14 cellular contexts compared by ENCODE assay signal in the genomic region with DNA sequence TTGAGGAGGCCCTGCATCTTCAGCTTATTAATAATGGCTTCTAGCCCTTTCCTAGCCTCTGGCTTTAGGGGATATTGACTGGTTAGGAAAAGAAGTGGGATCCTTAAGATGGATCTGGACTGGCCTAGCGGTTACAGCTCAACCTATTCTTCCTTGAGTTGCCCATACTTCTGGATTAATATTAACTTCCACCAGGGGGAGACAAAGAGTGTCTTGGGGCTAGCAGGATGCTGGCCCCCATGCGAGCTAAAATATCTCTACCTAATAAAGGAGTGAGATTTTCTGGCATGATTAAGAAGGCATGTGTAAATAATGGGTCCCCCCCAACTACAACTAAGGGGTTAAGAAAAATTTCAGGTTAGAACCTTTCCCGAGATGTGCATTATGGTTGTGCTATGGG. TPM values are rescaled to one million over a fixed set of nuclear protein-coding genes. Genes with fewer than 3 reads are reported as not detected.
DNase-seq lines count a peak whose midpoint lies in the region; ATAC-seq and TF ChIP-seq lines count a peak whose summit lies in the region.
"Had no signal": no experiment of that assay in that cellular context is flagged by ENCODE, and none has a peak within 500 bp of the region (broad histone marks: within the 10 kb centered on the region; RNA-seq: fewer than 3 reads in every experiment).

No MANE protein-coding gene starts in this region.

- CTCF ChIA-PET in SK-N-SH (lab: Yijun Ruan, JAX) = interaction anchor here (0.9 to 2.6 kb wide), 2 partner anchors 11 to 24 kb away, joined by 4 to 8 read pairs; no protein-coding TSS in a partner anchor

- ATAC-seq in SK-N-SH treated with all-trans-retinoic acid at 6 μM for 48 hours (no peak), upper lobe of left lung (ENCODE audit: low FRiP score in 2 of 2) (no peak)
- ATAC-seq: activated CD8-positive, alpha-beta memory T cell treated with anti-CD3 and anti-CD28 coated beads, Interleukin-2, amount 10 ng/mL, durations not matched to agents 7 days and 5 days; body of pancreas had no signal

- TF ChIP-seq EP300 in SK-N-SH (IDR thresholded peaks at IDR 0.05; ENCODE audit: borderline replicate concordance in 1 of 2, low read depth in 1 of 2, low read length in 1 of 2) (no peak), upper lobe of left lung (IDR thresholded peaks at IDR 0.05) (no peak)

- no peaks in the 10 kb centered on the region for H3K4me1 ChIP-seq in SK-N-SH (ENCODE audit: control insufficient read depth in 1 of 2, insufficient read depth in 2 of 2, low read depth in 1 of 2, low read length in 1 of 2)
- H3K4me1 ChIP-seq in KMS-11 (ENCODE audit: low read depth, poor library complexity, severe bottlenecking) = no peaks in the 10 kb centered on the region
- H3K4me1 ChIP-seq in upper lobe of left lung = no peaks in the 10 kb centered on the region
- no peaks in the 10 kb centered on the region for H3K4me1 ChIP-seq in GM23248 (ENCODE audit: insufficient read depth)
- H3K4me1 ChIP-seq: body of pancreas had no signal

- no peak for TF ChIP-seq POLR2A in upper lobe of left lung (IDR thresholded peaks at IDR 0.05)

- in situ Hi-C loops in GM23248 (cut with MboI) = no loop called here

- H3K4me2 ChIP-seq in SK-N-SH (no peak overlapping the region), KMS-11 (no peak overlapping the region), GM23248 (ENCODE audit: unreplicated experiment) (no peak overlapping the region)

- H4K20me1 ChIP-seq in SK-N-SH (ENCODE audit: insufficient read depth) (no peaks in the 10 kb centered on the region), KMS-11 (ENCODE audit: insufficient read depth) (no peaks in the 10 kb centered on the region), GM23248 (ENCODE audit: insufficient read depth) (no peaks in the 10 kb centered on the region)

- H3K4me3 ChIP-seq in SK-N-SH (ENCODE audit: low read depth in 2 of 2, low read length in 1 of 2) = no peak overlapping the region
- no peak overlapping the region for H3K4me3 ChIP-seq in KMS-11 (IDR thresholded peaks at IDR 0.05; ENCODE audit: insufficient read depth, low read depth, low read length)
- no peak overlapping the region for H3K4me3 ChIP-seq in WERI-Rb-1 (ENCODE audit: low read depth, low read length)
- H3K4me3 ChIP-seq in retinal pigment epithelial cell (ENCODE audit: low read length) = no peak overlapping the region
- H3K4me3 ChIP-seq in upper lobe of left lung = no peak overlapping the region
- H3K4me3 ChIP-seq in GM23248 = no peak overlapping the region
- H3K4me3 ChIP-seq: body of pancreas had no signal

- H3K36me3 ChIP-seq in SK-N-SH (replicated peaks in 1 of 2; ENCODE audit: control insufficient read depth in 1 of 2, insufficient read depth in 2 of 2, low read length in 1 of 2) = no peaks in the 10 kb centered on the region
- H3K36me3 ChIP-seq in KMS-11 (ENCODE audit: insufficient read depth) = no peaks in the 10 kb centered on the region
- no peaks in the 10 kb centered on the region for H3K36me3 ChIP-seq in WERI-Rb-1
- H3K36me3 ChIP-seq in upper lobe of left lung = no peaks in the 10 kb centered on the region
- H3K36me3 ChIP-seq in GM23248 (ENCODE audit: low read depth) = no peaks in the 10 kb centered on the region

- H3K9me3 ChIP-seq in SK-N-SH = peaks cover 5% of the 10 kb centered on the region
- peaks cover 20% of the 10 kb centered on the region for H3K9me3 ChIP-seq in WERI-Rb-1 (ENCODE audit: severe bottlenecking)
- peaks cover 37 to 68% (median 55%) of the 10 kb centered on the region in 4 donors for H3K9me3 ChIP-seq in upper lobe of left lung
- H3K9me3 ChIP-seq in GM23248 (ENCODE audit: low read depth) = no peaks in the 10 kb centered on the region

- POLR2A ChIA-PET in SK-N-SH (lab: Yijun Ruan, JAX) = no interaction called here

- DNase-seq in SK-N-SH (no peak), WERI-Rb-1 (no peak), retinal pigment epithelial cell (ENCODE audit: low read depth) (no peak), NCI-H510A (lab: John Stamatoyannopoulos, UW) (no peak), upper lobe of left lung (no peak), GM23248 (no peak)
- DNase-seq: activated CD8-positive, alpha-beta memory T cell treated with anti-CD3 and anti-CD28 coated beads, Interleukin-2, amount 10 ng/mL, durations not matched to agents 7 days and 5 days; activated naive CD4-positive, alpha-beta T cell treated with Interleukin-2 at 50 U/mL for 16 hours; body of pancreas; DMS79 treated with DMSO at 0.1 percent for 48 hours; NCI-H1436; NCI-H510A treated with DMSO at 0.1 percent for 48 hours had no signal

- no peaks in the 10 kb centered on the region for H3K79me2 ChIP-seq in SK-N-SH (ENCODE audit: insufficient read depth)
- H3K79me2 ChIP-seq in KMS-11 (ENCODE audit: insufficient read depth, low read depth) = no peaks in the 10 kb centered on the region
- H3K79me2 ChIP-seq in GM23248 (ENCODE audit: insufficient read depth) = no peaks in the 10 kb centered on the region

- H3F3A ChIP-seq in SK-N-SH (replicated peaks; ENCODE audit: insufficient read depth) (no peaks in the 10 kb centered on the region), GM23248 (ENCODE audit: insufficient read depth) (no peaks in the 10 kb centered on the region)

- WGBS in SK-N-SH (ENCODE audit: low lambda C conversion rate) = 77% methylated on average over 3 of the region's 3 CpGs
- WGBS in upper lobe of left lung, 2 donors = 96% methylated on average over 3 of the region's 3 CpGs
- WGBS in GM23248 (ENCODE audit: low coverage in 1 of 2, low lambda C conversion rate in 2 of 2, missing lambda C conversion rate in 2 of 2), 2 experiments = 81 to 86% methylated on average over 3 of the region's 3 CpGs

- TF ChIP-seq CTCF in SK-N-SH (IDR thresholded peaks at IDR 0.05) = peak; percentile 43
- peak; percentile 54 for TF ChIP-seq CTCF in KMS-11 (conservative IDR thresholded peaks at IDR 0.05; ENCODE audit: low read depth, low read length)
- TF ChIP-seq CTCF in WERI-Rb-1 (IDR thresholded peaks at IDR 0.05; ENCODE audit: low read depth, low read length) = peak; percentile 1; the same call in 1 of the 2 replicates
- peak; percentile 11 for TF ChIP-seq CTCF in retinal pigment epithelial cell (conservative IDR thresholded peaks at IDR 0.05; ENCODE audit: low read depth, low read length)
- no peak for TF ChIP-seq CTCF in upper lobe of left lung (IDR thresholded peaks at IDR 0.05)

- H3K9ac ChIP-seq in SK-N-SH = no peak overlapping the region
- H3K9ac ChIP-seq in KMS-11 = no peak overlapping the region
- no peak overlapping the region for H3K9ac ChIP-seq in GM23248

- TF ChIP-seq RAD21 in SK-N-SH (IDR thresholded peaks at IDR 0.05; ENCODE audit: low read length) = no peak

- H3K9me2 ChIP-seq in SK-N-SH (no peaks in the 10 kb centered on the region), GM23248 (ENCODE audit: insufficient read depth) (no peaks in the 10 kb centered on the region)

- no peak overlapping the region for H2AFZ ChIP-seq in SK-N-SH (ENCODE audit: low read depth)
- no peak overlapping the region for H2AFZ ChIP-seq in KMS-11 (ENCODE audit: low read depth)
- H2AFZ ChIP-seq in GM23248 = no peak overlapping the region

- H3K27me3 ChIP-seq in SK-N-SH (ENCODE audit: insufficient read depth) (no peaks in the 10 kb centered on the region), KMS-11 (ENCODE audit: insufficient read depth, low read depth) (no peaks in the 10 kb centered on the region), WERI-Rb-1 (ENCODE audit: insufficient read depth, low read depth, severe bottlenecking) (no peaks in the 10 kb centered on the region), upper lobe of left lung (no peaks in the 10 kb centered on the region), GM23248 (replicated peaks; ENCODE audit: insufficient read depth) (no peaks in the 10 kb centered on the region)
- H3K27me3 ChIP-seq: body of pancreas had no signal

- H3K27ac ChIP-seq in SK-N-SH (ENCODE audit: low read depth in 2 of 2, low read length in 1 of 2) (no peak overlapping the region), KMS-11 (no peak overlapping the region), WERI-Rb-1 (no peak overlapping the region), upper lobe of left lung (no peak overlapping the region), GM23248 (no peak overlapping the region)
- H3K27ac ChIP-seq: body of pancreas had no signal

TF ChIP-seq in SK-N-SH, 30 proteins besides CTCF, POLR2A, EP300 and RAD21 (continues in another document):
- TF ChIP-seq TEAD4 (IDR thresholded peaks at IDR 0.05; ENCODE audit: borderline replicate concordance, insufficient read depth) (no peak), NRF1 (IDR thresholded peaks at IDR 0.05; ENCODE audit: low read depth, low read length) (no peak), GABPA (IDR thresholded peaks at IDR 0.05; ENCODE audit: low read depth) (no peak)
- TF ChIP-seq, protein P1, sequence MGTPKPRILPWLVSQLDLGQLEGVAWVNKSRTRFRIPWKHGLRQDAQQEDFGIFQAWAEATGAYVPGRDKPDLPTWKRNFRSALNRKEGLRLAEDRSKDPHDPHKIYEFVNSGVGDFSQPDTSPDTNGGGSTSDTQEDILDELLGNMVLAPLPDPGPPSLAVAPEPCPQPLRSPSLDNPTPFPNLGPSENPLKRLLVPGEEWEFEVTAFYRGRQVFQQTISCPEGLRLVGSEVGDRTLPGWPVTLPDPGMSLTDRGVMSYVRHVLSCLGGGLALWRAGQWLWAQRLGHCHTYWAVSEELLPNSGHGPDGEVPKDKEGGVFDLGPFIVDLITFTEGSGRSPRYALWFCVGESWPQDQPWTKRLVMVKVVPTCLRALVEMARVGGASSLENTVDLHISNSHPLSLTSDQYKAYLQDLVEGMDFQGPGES (IDR thresholded peaks at IDR 0.05; ENCODE audit: low read depth, low read length) = no peak

TF ChIP-seq in SK-N-SH treated with all-trans-retinoic acid at 6 μM for 48 hours, 23 proteins besides CTCF, POLR2A, EP300 and RAD21 (continues in another document):
- TF ChIP-seq, protein P2, sequence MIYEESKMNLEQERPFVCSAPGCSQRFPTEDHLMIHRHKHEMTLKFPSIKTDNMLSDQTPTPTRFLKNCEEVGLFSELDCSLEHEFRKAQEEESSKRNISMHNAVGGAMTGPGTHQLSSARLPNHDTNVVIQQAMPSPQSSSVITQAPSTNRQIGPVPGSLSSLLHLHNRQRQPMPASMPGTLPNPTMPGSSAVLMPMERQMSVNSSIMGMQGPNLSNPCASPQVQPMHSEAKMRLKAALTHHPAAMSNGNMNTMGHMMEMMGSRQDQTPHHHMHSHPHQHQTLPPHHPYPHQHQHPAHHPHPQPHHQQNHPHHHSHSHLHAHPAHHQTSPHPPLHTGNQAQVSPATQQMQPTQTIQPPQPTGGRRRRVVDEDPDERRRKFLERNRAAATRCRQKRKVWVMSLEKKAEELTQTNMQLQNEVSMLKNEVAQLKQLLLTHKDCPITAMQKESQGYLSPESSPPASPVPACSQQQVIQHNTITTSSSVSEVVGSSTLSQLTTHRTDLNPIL (CRISPR knock-in tag; IDR thresholded peaks at IDR 0.05; ENCODE audit: low read depth) = no peak
- TF ChIP-seq ZFP30 (CRISPR knock-in tag; IDR thresholded peaks at IDR 0.05) (no peak), ZNF8 (CRISPR knock-in tag; IDR thresholded peaks at IDR 0.05) (no peak), ZFP3 (CRISPR knock-in tag; IDR thresholded peaks at IDR 0.05) (no peak)

RNA-seq across cellular contexts. Expression of a gene that starts 23.2 kb away (rescaled TPM):
- polyA plus RNA-seq in SK-N-SH (2012; rRNA removed) (not detected in 2 replicates), GM23248 (2016; fragmentation: Nextera tagmentation; extraction: Ambion mirVana) (8.9 and 9.4 TPM in 2 replicates)
- polyA plus RNA-seq in SK-N-SH (2012; cell fraction: cytosol; rRNA removed) = not detected in 2 replicates
- polyA plus RNA-seq in SK-N-SH (2012; cell fraction: nucleus; rRNA removed) = 0.01 TPM in 1 of 2 replicates, not detected in the other
- total RNA-seq in upper lobe of left lung = 10 to 100 TPM in 2 of 6 donors, 1 to 10 TPM in 4; 3.0 to 11.0 (median 5.9) TPM
- total RNA-seq in GM23248 (2014; rRNA removed; shearing (Covaris generic)) = 14.9 and 16.0 TPM in 2 replicates
- total RNA-seq: activated CD8-positive, alpha-beta memory T cell treated with anti-CD3 and anti-CD28 coated beads, Interleukin-2, amount 10 ng/mL, durations not matched to agents 7 days and 5 days had no signal

Comparison
In these comparisons a context has a peak if more than half of its experiments do, and no peak if none do; other contexts are left out.
1. CTCF ChIP-seq: peak in SK-N-SH (single experiment), KMS-11 (single experiment), WERI-Rb-1 (single experiment) and retinal pigment epithelial cell (single experiment); none in upper lobe of left lung (0 of 6).